Comparison of ENCODE assay signal across 18 cellular contexts in genomic region chr11:116162541-116163230, GRCh38.
DNase-seq lines count a peak whose midpoint lies in the region; ATAC-seq and TF ChIP-seq lines count a peak whose summit lies in the region.
"Had no signal": no experiment of that assay in that cellular context is flagged by ENCODE, and none has a peak within 500 bp of the region (broad histone marks: within the 10 kb centered on the region; RNA-seq: fewer than 3 reads in every experiment).

No MANE protein-coding gene starts in this region.

- no peaks in the 10 kb centered on the region for H3K36me3 ChIP-seq in gastroesophageal sphincter
- H3K36me3 ChIP-seq: heart left ventricle had no signal

- 9 to 26% methylated on average over 6 to 11 of the region's 20 CpGs for WGBS in gastroesophageal sphincter (ENCODE audit: low coverage in 1 of 2), 2 donors

- DNase-seq in DMS 273 (lab: John Stamatoyannopoulos, UW; ENCODE audit: unreplicated experiment) (peak; percentile 26), DMS 273 treated with DMSO at 0.1 percent for 48 hours (lab: John Stamatoyannopoulos, UW) (no peak), NCI-H526 (lab: John Stamatoyannopoulos, UW) (peak; percentile 93 to 94), renal cortical epithelial cell (ENCODE audit: low read depth) (peak; percentile 24)
- DNase-seq in activated T-cell treated with anti-CD3 and anti-CD28 coated beads, Interleukin-2, amount 50 U/mL, for 4 hours = no peak
- DNase-seq: activated T-cell treated with anti-CD3 and anti-CD28 coated beads, Interleukin-2, amount 50 U/mL, for 48 hours; Calu3; dermis blood vessel endothelial cell; HFFc6; NCI-H2171 had no signal

- peaks cover 5% of the 10 kb centered on the region for H3K27me3 Mint-ChIP-seq in activated T-cell treated with anti-CD3 and anti-CD28 coated beads, Interleukin-2, amount 50 U/mL, for 4 hours (ENCODE audit: low read depth)

- no peaks in the 10 kb centered on the region for H3K4me1 ChIP-seq in gastroesophageal sphincter

- TF ChIP-seq CTCF in gastroesophageal sphincter (IDR thresholded peaks at IDR 0.05) = no peak

- no peak overlapping the region for H3K27ac ChIP-seq in gastroesophageal sphincter
- H3K27ac ChIP-seq: 22Rv1, heart left ventricle, SK-N-MC had no signal

- H3K36me3 Mint-ChIP-seq in activated T-cell treated with anti-CD3 and anti-CD28 coated beads, Interleukin-2, amount 50 U/mL, for 4 hours (ENCODE audit: insufficient read depth) = no peaks in the 10 kb centered on the region

- H3K4me3 ChIP-seq in gastroesophageal sphincter = no peak overlapping the region
- H3K4me3 ChIP-seq: GM12878, heart left ventricle, SK-N-MC had no signal

- no peak for TF ChIP-seq POLR2A in gastroesophageal sphincter (IDR thresholded peaks at IDR 0.05)

- no peaks in the 10 kb centered on the region for H3K4me1 Mint-ChIP-seq in activated T-cell treated with anti-CD3 and anti-CD28 coated beads, Interleukin-2, amount 50 U/mL, for 4 hours (ENCODE audit: low read depth)
- H3K4me1 Mint-ChIP-seq: IgD-negative memory B cell had no signal

- peaks cover 24% of the 10 kb centered on the region for H3K27me3 ChIP-seq in gastroesophageal sphincter

- TF ChIP-seq EP300 in gastroesophageal sphincter (IDR thresholded peaks at IDR 0.05) = no peak

- H3K9me3 Mint-ChIP-seq in activated T-cell treated with anti-CD3 and anti-CD28 coated beads, Interleukin-2, amount 50 U/mL, for 4 hours = peaks cover 3% of the 10 kb centered on the region

- no peak overlapping the region for H3K4me3 Mint-ChIP-seq in activated T-cell treated with anti-CD3 and anti-CD28 coated beads, Interleukin-2, amount 50 U/mL, for 4 hours
- H3K4me3 Mint-ChIP-seq: HFFc6 had no signal

- ATAC-seq in gastroesophageal sphincter (peak; percentile 41), GM18868 (IDR thresholded peaks at IDR 0.05; ENCODE audit: unreplicated experiment) (no peak), GM19452 (IDR thresholded peaks at IDR 0.05; ENCODE audit: unreplicated experiment) (no peak)
- ATAC-seq in activated T-cell treated with anti-CD3 and anti-CD28 coated beads, Interleukin-2, amount 50 U/mL, for 4 hours = no peak
- ATAC-seq: GM12878 had no signal

- H3K9me3 ChIP-seq in gastroesophageal sphincter = no peaks in the 10 kb centered on the region
- H3K9me3 ChIP-seq: heart left ventricle had no signal

Comparison
In these comparisons a context has a peak if more than half of its experiments do, and no peak if none do; other contexts are left out.
1. DNase-seq: peak in DMS 273 (single experiment), NCI-H526 (2 of 2) and renal cortical epithelial cell (single experiment); none in DMS 273 treated with DMSO at 0.1 percent for 48 hours (single experiment) and activated T-cell treated with anti-CD3 and anti-CD28 coated beads, Interleukin-2, amount 50 U/mL, for 4 hours (single experiment).